Comparison of ENCODE assay signal across 26 cellular contexts in the genomic region with DNA sequence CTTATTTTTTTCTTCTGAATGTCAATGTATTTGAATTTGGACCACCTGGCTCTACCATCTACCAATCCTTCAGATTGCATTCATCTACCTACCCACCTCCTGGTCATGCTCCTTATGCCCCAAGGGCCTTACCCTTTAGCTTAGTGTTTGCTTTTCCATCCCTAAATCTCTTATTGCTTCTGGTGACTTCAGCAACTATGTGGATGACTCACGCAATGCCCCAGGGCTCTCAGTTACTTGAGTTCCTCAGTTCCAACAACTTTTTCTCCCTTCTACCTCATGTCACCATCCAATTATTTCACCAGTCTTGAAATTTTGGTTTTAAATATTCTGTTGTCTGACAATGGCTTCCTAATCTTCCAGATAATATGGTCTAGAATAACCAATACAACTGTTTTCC.
DNase-seq lines count a peak whose midpoint lies in the region; ATAC-seq and TF ChIP-seq lines count a peak whose summit lies in the region.
"Had no signal": no experiment of that assay in that cellular context is flagged by ENCODE, and none has a peak within 500 bp of the region (broad histone marks: within the 10 kb centered on the region; RNA-seq: fewer than 3 reads in every experiment).

No MANE protein-coding gene starts in this region.

- H3K9me3 Mint-ChIP-seq in stimulated activated memory B cell treated with anti-CD40 and anti-IgM and Interleukin-4, amounts not matched to agents 10 μg/mL and 1 μg/mL and 100 μg/mL, for 72 hours: no peaks in the 10 kb centered on the region
- H3K9me3 Mint-ChIP-seq: activated B cell treated with CpG ODN at 0.5 μM for 24 hours; activated T-cell treated with anti-CD3 and anti-CD28 coated beads, Interleukin-2, amount 50 U/mL, for 4 hours; CD4-positive, alpha-beta T cell had no signal

- no peaks in the 10 kb centered on the region for H3K9me3 ChIP-seq in MG63
- H3K9me3 ChIP-seq: esophagus squamous epithelium, SJSA1, tibial artery had no signal

- in situ Hi-C loops in brain microvascular endothelial cell (cut with HindIII; ENCODE audit: low pct_ligation_motif_present, low sequenced_read_pairs): no loop called here

- no peak for ATAC-seq in stimulated activated memory B cell treated with anti-CD40 and anti-IgM and Interleukin-4, amounts not matched to agents 10 μg/mL and 1 μg/mL and 100 μg/mL, for 72 hours
- ATAC-seq: activated CD8-positive, alpha-beta T cell treated with anti-CD3 and anti-CD28 coated beads, Interleukin-2, amount 10 ng/mL, durations not matched to agents 7 days and 5 days; activated T-cell treated with anti-CD3 and anti-CD28 coated beads, Interleukin-2, amount 50 U/mL, for 4 hours; left cardiac atrium had no signal

- H3K36me3 ChIP-seq in MG63: no peaks in the 10 kb centered on the region
- H3K36me3 ChIP-seq in brain microvascular endothelial cell (replicated peaks): no peaks in the 10 kb centered on the region
- H3K36me3 ChIP-seq in kidney epithelial cell (ENCODE audit: control insufficient read depth, insufficient read depth, low read length): no peaks in the 10 kb centered on the region
- H3K36me3 ChIP-seq: esophagus squamous epithelium, SJSA1, tibial artery had no signal

- peaks cover 32% of the 10 kb centered on the region for H3K27me3 Mint-ChIP-seq in stimulated activated memory B cell treated with anti-CD40 and anti-IgM and Interleukin-4, amounts not matched to agents 10 μg/mL and 1 μg/mL and 100 μg/mL, for 72 hours

- no peaks in the 10 kb centered on the region; the same call in 1 of the 2 replicates for H3K27me3 ChIP-seq in MG63
- no peaks in the 10 kb centered on the region for H3K27me3 ChIP-seq in brain microvascular endothelial cell (replicated peaks)
- H3K27me3 ChIP-seq in kidney epithelial cell (ENCODE audit: control insufficient read depth, insufficient read depth, low read length): no peaks in the 10 kb centered on the region
- H3K27me3 ChIP-seq: esophagus squamous epithelium, SJSA1, tibial artery had no signal

- TF ChIP-seq CTCF in brain microvascular endothelial cell (IDR thresholded peaks at IDR 0.05; ENCODE audit: low read depth, low read length, missing control alignments): no peak
- no peak for TF ChIP-seq CTCF in kidney epithelial cell (IDR thresholded peaks at IDR 0.05; ENCODE audit: insufficient read depth, low read length, poor library complexity, severe bottlenecking)

- no peaks in the 10 kb centered on the region for H3K36me3 Mint-ChIP-seq in stimulated activated memory B cell treated with anti-CD40 and anti-IgM and Interleukin-4, amounts not matched to agents 10 μg/mL and 1 μg/mL and 100 μg/mL, for 72 hours
- H3K36me3 Mint-ChIP-seq: activated naive CD8-positive, alpha-beta T cell had no signal

- DNase-seq in AG20443 (ENCODE audit: low spot score): peak; percentile 46
- peak; percentile 28 for DNase-seq in MG63
- peak; percentile 19 for DNase-seq in brain microvascular endothelial cell
- peak; percentile 25 for DNase-seq in kidney epithelial cell (ENCODE audit: low read depth)
- DNase-seq in NCI-H2227 (lab: John Stamatoyannopoulos, UW; ENCODE audit: unreplicated experiment): no peak
- no peak for DNase-seq in DMS79 treated with DMSO at 0.1 percent for 48 hours (lab: John Stamatoyannopoulos, UW)
- no peak for DNase-seq in COR-L47 (lab: John Stamatoyannopoulos, UW)
- DNase-seq: ACHN; activated B cell treated with CpG ODN at 0.5 μM for 24 hours; activated CD8-positive, alpha-beta T cell treated with anti-CD3 and anti-CD28 coated beads, Interleukin-2, amount 10 ng/mL, durations not matched to agents 7 days and 5 days; activated T-cell treated with anti-CD3 and anti-CD28 coated beads, Interleukin-2, amount 50 U/mL, for 4 hours; CD4-positive, alpha-beta T cell; central memory CD4-positive, alpha-beta T cell; effector CD4-positive, alpha-beta T cell; esophagus squamous epithelium; hypothalamus; left cardiac atrium; NCI-H1694 treated with DMSO at 0.1 percent for 48 hours; NCI-H446; retina; T-helper 2 cell; tibial artery had no signal

- no peak overlapping the region for H3K27ac Mint-ChIP-seq in stimulated activated memory B cell treated with anti-CD40 and anti-IgM and Interleukin-4, amounts not matched to agents 10 μg/mL and 1 μg/mL and 100 μg/mL, for 72 hours
- H3K27ac Mint-ChIP-seq: activated B cell treated with CpG ODN at 0.5 μM for 24 hours; activated CD8-positive, alpha-beta T cell treated with anti-CD3 and anti-CD28 coated beads, Interleukin-2, amount 10 ng/mL, durations not matched to agents 7 days and 5 days; activated naive CD8-positive, alpha-beta T cell; CD4-positive, alpha-beta T cell had no signal

- no peak overlapping the region for H3K4me3 Mint-ChIP-seq in stimulated activated memory B cell treated with anti-CD40 and anti-IgM and Interleukin-4, amounts not matched to agents 10 μg/mL and 1 μg/mL and 100 μg/mL, for 72 hours
- H3K4me3 Mint-ChIP-seq: activated B cell treated with CpG ODN at 0.5 μM for 24 hours; activated CD8-positive, alpha-beta T cell treated with anti-CD3 and anti-CD28 coated beads, Interleukin-2, amount 10 ng/mL, durations not matched to agents 7 days and 5 days; activated naive CD8-positive, alpha-beta T cell; activated T-cell treated with anti-CD3 and anti-CD28 coated beads, Interleukin-2, amount 50 U/mL, for 4 hours; CD4-positive, alpha-beta T cell; neural crest cell had no signal

- no peak overlapping the region for H3K4me3 ChIP-seq in MG63
- H3K4me3 ChIP-seq in brain microvascular endothelial cell (ENCODE audit: low read depth, low read length): no peak overlapping the region
- H3K4me3 ChIP-seq in kidney epithelial cell (ENCODE audit: low read depth, low read length): no peak overlapping the region
- H3K4me3 ChIP-seq: esophagus squamous epithelium, SJSA1, tibial artery had no signal

- no peak overlapping the region for H3K27ac ChIP-seq in brain microvascular endothelial cell
- H3K27ac ChIP-seq: esophagus squamous epithelium, SJSA1, tibial artery had no signal

- H3K4me1 Mint-ChIP-seq in stimulated activated memory B cell treated with anti-CD40 and anti-IgM and Interleukin-4, amounts not matched to agents 10 μg/mL and 1 μg/mL and 100 μg/mL, for 72 hours: no peaks in the 10 kb centered on the region
- H3K4me1 Mint-ChIP-seq: activated B cell treated with CpG ODN at 0.5 μM for 24 hours, neural crest cell had no signal

Comparison
In these comparisons a context has a peak if more than half of its experiments do, and no peak if none do; other contexts are left out.
1. DNase-seq: peak in AG20443 (single experiment), MG63 (single experiment), brain microvascular endothelial cell (single experiment) and kidney epithelial cell (single experiment); none in NCI-H2227 (single experiment), DMS79 treated with DMSO at 0.1 percent for 48 hours (single experiment) and COR-L47 (single experiment).